Comparison of ENCODE assay signal across 16 cellular contexts in genomic region chr4:100299441-100299840, GRCh38.
DNase-seq lines count a peak whose midpoint lies in the region; ATAC-seq and TF ChIP-seq lines count a peak whose summit lies in the region.
"Had no signal": no experiment of that assay in that cellular context is flagged by ENCODE, and none has a peak within 500 bp of the region (broad histone marks: within the 10 kb centered on the region; RNA-seq: fewer than 3 reads in every experiment).

No MANE protein-coding gene starts in this region.

- peak; percentile 62 for ATAC-seq in HCT116
- no peak for ATAC-seq in thoracic aorta (ENCODE audit: insufficient number of reproducible peaks, low FRiP score, low read depth)
- no peak for ATAC-seq in GM18873 (IDR thresholded peaks at IDR 0.05; ENCODE audit: low FRiP score, unreplicated experiment)
- ATAC-seq in HG02981 (IDR thresholded peaks at IDR 0.05; ENCODE audit: unreplicated experiment), result no peak
- ATAC-seq: activated naive CD4-positive, alpha-beta T cell treated with anti-CD3 and anti-CD28 coated beads, Interleukin-2, amount 50 U/mL, for 72 hours; stimulated activated naive CD8-positive, alpha-beta T cell treated with anti-CD3 and anti-CD28 coated beads, Interleukin-15, Interleukin-2, amounts not matched to agents 100 U/mL and 50 U/mL, for 24 hours had no signal

- POLR2A ChIA-PET in HCT116 (lab: Charles Lee), result interaction anchor here (0.5 kb wide), 1 partner anchor 46 kb away, joined by 3 read pairs; no protein-coding TSS in a partner anchor

- H3K79me2 ChIP-seq in HCT116 (ENCODE audit: insufficient read depth, low read length), result no peaks in the 10 kb centered on the region

- H3K4me3 ChIP-seq in HCT116 (replicated peaks in 1 of 2; ENCODE audit: low read depth in 1 of 2, low read length in 2 of 2) (no peak overlapping the region), breast epithelium (no peak overlapping the region), mesodermal cell (ENCODE audit: extremely low read depth, insufficient read depth, low read length, poor library complexity, severe bottlenecking) (no peak overlapping the region), thoracic aorta (no peak overlapping the region)

- RAD21 ChIA-PET in HCT116 (lab: Charles Lee; ENCODE audit: low non-redundant PET in 1 of 2, low total read pairs in 2 of 2, uncharacterized antibody in 2 of 2, unreplicated experiment in 2 of 2), result no interaction called here

- TF ChIP-seq RAD21 in HCT116 (IDR thresholded peaks at IDR 0.05; ENCODE audit: low read depth), result no peak

- no peaks in the 10 kb centered on the region for H4K20me1 ChIP-seq in HCT116 (ENCODE audit: insufficient read depth)

- TF ChIP-seq POLR2A in HCT116 (IDR thresholded peaks at IDR 0.05; ENCODE audit: borderline replicate concordance, extremely low read depth, insufficient read depth, insufficient read length) (no peak), breast epithelium (IDR thresholded peaks at IDR 0.05) (no peak)

- peak overlapping the region; percentile 6 for H2AFZ ChIP-seq in HCT116 (ENCODE audit: low read depth, low read length, poor library complexity, severe bottlenecking)

- intact Hi-C loops in HCT116 (cut with micrococcal nuclease), result no loop called here
- intact Hi-C loops in breast epithelium (cut with DNase I; ENCODE audit: low total_unique reads), result no loop called here

- H3K27me3 ChIP-seq in HCT116 (ENCODE audit: insufficient read depth, low read length), result no peaks in the 10 kb centered on the region
- no peaks in the 10 kb centered on the region for H3K27me3 ChIP-seq in breast epithelium
- H3K27me3 ChIP-seq in thoracic aorta (replicated peaks; ENCODE audit: insufficient read depth), result no peaks in the 10 kb centered on the region

- TF ChIP-seq CTCF in HCT116 (IDR thresholded peaks at IDR 0.05 in 2 of 3, conservative IDR thresholded peaks at IDR 0.05 in 1 of 3; ENCODE audit: borderline replicate concordance in 1 of 3, insufficient read depth in 1 of 3, low read depth in 2 of 3, low read length in 2 of 3), result no peak
- no peak for TF ChIP-seq CTCF in breast epithelium (IDR thresholded peaks at IDR 0.05)
- no peak for TF ChIP-seq CTCF in thoracic aorta (IDR thresholded peaks at IDR 0.05)

- H3K4me1 ChIP-seq in HCT116 (ENCODE audit: control insufficient read depth in 1 of 2, insufficient read depth in 2 of 2, low read length in 2 of 2) (peaks cover 8 to 17% of the 10 kb centered on the region in 2 experiments; a peak in 3 of 4 replicates), breast epithelium (no peaks in the 10 kb centered on the region), mesodermal cell (ENCODE audit: control insufficient read depth, insufficient read depth, low read length, poor library complexity, severe bottlenecking) (peaks cover 9% of the 10 kb centered on the region), thoracic aorta (ENCODE audit: control insufficient read depth in 1 of 2, low read depth in 2 of 2) (peaks cover 26 to 43% of the 10 kb centered on the region in 2 donors)

- no peaks in the 10 kb centered on the region for H3K9me2 ChIP-seq in HCT116 (ENCODE audit: insufficient read depth)

- CTCF ChIA-PET in HCT116 (lab: Charles Lee), result interaction anchor here (1.2 kb wide), 1 partner anchor 12 kb away, joined by 3 read pairs; no protein-coding TSS in a partner anchor

- no peak overlapping the region for H3K9ac ChIP-seq in HCT116 (ENCODE audit: low read length)

- no TSS peak for BruUV-seq in HCT116 (replicated peaks; lab: Mats Ljungman, UMichigan)

- peak overlapping the region; percentile 9; the same call in 1 of the 2 replicates for H3K4me2 ChIP-seq in HCT116 (ENCODE audit: low read length)

- peak overlapping the region; percentile 64 for H3K27ac ChIP-seq in HCT116 (ENCODE audit: low read depth, low read length)
- peak overlapping the region; percentile 27 to 46 for H3K27ac ChIP-seq in breast epithelium
- peak overlapping the region; percentile 58 for H3K27ac ChIP-seq in mesodermal cell (ENCODE audit: low read depth, low read length, severe bottlenecking)
- H3K27ac ChIP-seq in thoracic aorta, result peak overlapping the region; percentile 25 to 51

- no peaks in the 10 kb centered on the region for H3K9me3 ChIP-seq in HCT116 (ENCODE audit: control insufficient read depth in 1 of 2, insufficient read depth in 1 of 2, low read depth in 1 of 2, low read length in 2 of 2)
- no peaks in the 10 kb centered on the region for H3K9me3 ChIP-seq in breast epithelium
- no peaks in the 10 kb centered on the region for H3K9me3 ChIP-seq in mesodermal cell (ENCODE audit: control insufficient read depth, low read length)
- H3K9me3 ChIP-seq in thoracic aorta, result no peaks in the 10 kb centered on the region

- DNase-seq in HCT116 (ENCODE audit: low read depth, low spot score) (peak; percentile 8), breast epithelium (ENCODE audit: low spot score in 2 of 2) (no peak), thoracic aorta (ENCODE audit: low spot score) (no peak), HCEC 1CT (no peak)
- no peak for DNase-seq in activated effector memory CD4-positive, alpha-beta T cell treated with anti-CD3 and anti-CD28 coated beads, Interleukin-2, amount 50 U/mL, for 16 hours
- DNase-seq: activated CD8-positive, alpha-beta memory T cell treated with anti-CD3 and anti-CD28 coated beads, Interleukin-2, amount 50 U/mL, for 48 hours; central memory CD4-positive, alpha-beta T cell; KG1; NCI-H2227 treated with DMSO at 0.1 percent for 48 hours; SHP77 treated with DMSO at 0.1 percent for 48 hours; small intestine; stimulated activated naive CD8-positive, alpha-beta T cell treated with anti-CD3 and anti-CD28 coated beads, Interleukin-15, Interleukin-2, amounts not matched to agents 100 U/mL and 50 U/mL, for 24 hours had no signal

- no peaks in the 10 kb centered on the region for H3K36me3 ChIP-seq in HCT116 (ENCODE audit: control insufficient read depth in 1 of 2, insufficient read depth in 2 of 2, low read length in 2 of 2)
- no peaks in the 10 kb centered on the region for H3K36me3 ChIP-seq in breast epithelium
- no peaks in the 10 kb centered on the region for H3K36me3 ChIP-seq in mesodermal cell (ENCODE audit: control insufficient read depth, insufficient read depth, low read length)
- H3K36me3 ChIP-seq in thoracic aorta, result no peaks in the 10 kb centered on the region

- WGBS in mesodermal cell (ENCODE audit: insufficient coverage in 2 of 2), 2 experiments, result no CpG with 5 or more reads among the region's 1 CpG

TF ChIP-seq in HCT116, 20 proteins besides CTCF, POLR2A, EP300 and RAD21:
- TF ChIP-seq EZH2 (IDR thresholded peaks at IDR 0.05) (no peak), ZNF274 (IDR thresholded peaks at IDR 0.05; ENCODE audit: low read depth, low read length) (no peak), SRF (IDR thresholded peaks at IDR 0.05; ENCODE audit: low read depth) (no peak), EGR1 (IDR thresholded peaks at IDR 0.05; ENCODE audit: low read depth) (no peak), SP1 (IDR thresholded peaks at IDR 0.05; ENCODE audit: low read depth) (peak; percentile 49), EZH2phosphoT487 (IDR thresholded peaks at IDR 0.05; ENCODE audit: borderline replicate concordance) (no peak), CEBPB (IDR thresholded peaks at IDR 0.05; ENCODE audit: low read depth) (peak; percentile 62), JUND (IDR thresholded peaks at IDR 0.05) (peak; percentile 38; the same call in 1 of the 2 replicates), YY1 (IDR thresholded peaks at IDR 0.05; ENCODE audit: extremely low read depth, insufficient replicate concordance, low read depth, low read length) (no peak), TCF7L2 (IDR thresholded peaks at IDR 0.05; ENCODE audit: borderline replicate concordance, extremely low read depth, insufficient read depth, insufficient read length) (peak; percentile 98)
- TF ChIP-seq, protein P1, sequence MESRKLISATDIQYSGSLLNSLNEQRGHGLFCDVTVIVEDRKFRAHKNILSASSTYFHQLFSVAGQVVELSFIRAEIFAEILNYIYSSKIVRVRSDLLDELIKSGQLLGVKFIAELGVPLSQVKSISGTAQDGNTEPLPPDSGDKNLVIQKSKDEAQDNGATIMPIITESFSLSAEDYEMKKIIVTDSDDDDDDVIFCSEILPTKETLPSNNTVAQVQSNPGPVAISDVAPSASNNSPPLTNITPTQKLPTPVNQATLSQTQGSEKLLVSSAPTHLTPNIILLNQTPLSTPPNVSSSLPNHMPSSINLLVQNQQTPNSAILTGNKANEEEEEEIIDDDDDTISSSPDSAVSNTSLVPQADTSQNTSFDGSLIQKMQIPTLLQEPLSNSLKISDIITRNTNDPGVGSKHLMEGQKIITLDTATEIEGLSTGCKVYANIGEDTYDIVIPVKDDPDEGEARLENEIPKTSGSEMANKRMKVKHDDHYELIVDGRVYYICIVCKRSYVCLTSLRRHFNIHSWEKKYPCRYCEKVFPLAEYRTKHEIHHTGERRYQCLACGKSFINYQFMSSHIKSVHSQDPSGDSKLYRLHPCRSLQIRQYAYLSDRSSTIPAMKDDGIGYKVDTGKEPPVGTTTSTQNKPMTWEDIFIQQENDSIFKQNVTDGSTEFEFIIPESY (IDR thresholded peaks at IDR 0.05; ENCODE audit: extremely low read depth, insufficient replicate concordance, low read length), result no peak
